In genomic region chr13:43787998-43788397, GRCh38 we compare ENCODE assay signal across 1 cellular context.
TF ChIP-seq lines count a peak whose summit lies in the region.

No MANE protein-coding gene starts in this region.

TF ChIP-seq in HepG2, 621 proteins besides CTCF, POLR2A, EP300 and RAD21 (continued from another document):
- TF ChIP-seq ZHX2 (IDR thresholded peaks at IDR 0.05; ENCODE audit: low read depth), result no peak
- no peak for TF ChIP-seq ZHX2 (CRISPR knock-in tag; IDR thresholded peaks at IDR 0.05; ENCODE audit: borderline replicate concordance)
- TF ChIP-seq ZHX1 (CRISPR knock-in tag; IDR thresholded peaks at IDR 0.05; ENCODE audit: low read depth), result no peak
- TF ChIP-seq RXRA (CRISPR knock-in tag; IDR thresholded peaks at IDR 0.05), result no peak
- no peak for TF ChIP-seq ATF4 (CRISPR knock-in tag; IDR thresholded peaks at IDR 0.05)
- TF ChIP-seq MAX (IDR thresholded peaks at IDR 0.05), result no peak
- TF ChIP-seq ZNF607 (CRISPR knock-in tag; IDR thresholded peaks at IDR 0.05; ENCODE audit: borderline replicate concordance), result no peak
- TF ChIP-seq MZF1 (CRISPR knock-in tag; IDR thresholded peaks at IDR 0.05; ENCODE audit: borderline replicate concordance), result no peak
- no peak for TF ChIP-seq SOX13 (IDR thresholded peaks at IDR 0.05)
- no peak for TF ChIP-seq SOX13 (CRISPR knock-in tag; conservative IDR thresholded peaks at IDR 0.05 in 1 of 2, IDR thresholded peaks at IDR 0.05 in 1 of 2)
- no peak for TF ChIP-seq DMAP1 (CRISPR knock-in tag; IDR thresholded peaks at IDR 0.05)
- TF ChIP-seq RNF2 (conservative IDR thresholded peaks at IDR 0.05; ENCODE audit: low read depth), result no peak
- no peak for TF ChIP-seq HNRNPUL1 (IDR thresholded peaks at IDR 0.05; ENCODE audit: low read depth, low read length)
TF ChIP-seq in HepG2: peak in this region for 0.
